ENCODE assay signal across 1 cellular context in the genomic region with DNA sequence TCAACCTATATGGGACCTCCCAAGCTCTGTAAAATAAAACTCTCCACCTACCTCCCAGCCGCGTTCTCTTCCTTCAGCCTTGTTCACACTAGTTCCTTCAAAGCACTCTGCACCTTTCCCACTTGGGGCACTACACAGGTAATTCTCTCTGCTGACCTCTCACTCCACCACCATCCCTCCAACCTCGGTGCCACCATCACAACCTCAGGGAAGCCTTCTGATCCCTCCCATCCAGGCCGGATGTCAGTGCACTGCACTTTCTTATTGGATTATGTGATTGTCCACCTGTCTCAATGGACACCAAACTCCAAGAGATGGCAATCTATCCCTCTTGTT.
TF ChIP-seq lines count a peak whose summit lies in the region.

No MANE protein-coding gene starts in this region.

TF ChIP-seq in K562, 482 proteins besides CTCF, POLR2A, EP300 and RAD21:
- TF ChIP-seq POLR2AphosphoS5 (IDR thresholded peaks at IDR 0.05; ENCODE audit: control insufficient read depth, insufficient read depth, low read depth, low read length) (0 out of 2 replicates have a peak, but pooled peaks have one; percentile 18), POLR2B (IDR thresholded peaks at IDR 0.05; ENCODE audit: low read depth, partially characterized antibody) (peak; percentile 48), SUPT5H (IDR thresholded peaks at IDR 0.05) (peak; percentile 45), PHF20 (IDR thresholded peaks at IDR 0.05; ENCODE audit: partially characterized antibody) (no peak)
